ENCODE assay signal across 2 cellular contexts in the genomic region with DNA sequence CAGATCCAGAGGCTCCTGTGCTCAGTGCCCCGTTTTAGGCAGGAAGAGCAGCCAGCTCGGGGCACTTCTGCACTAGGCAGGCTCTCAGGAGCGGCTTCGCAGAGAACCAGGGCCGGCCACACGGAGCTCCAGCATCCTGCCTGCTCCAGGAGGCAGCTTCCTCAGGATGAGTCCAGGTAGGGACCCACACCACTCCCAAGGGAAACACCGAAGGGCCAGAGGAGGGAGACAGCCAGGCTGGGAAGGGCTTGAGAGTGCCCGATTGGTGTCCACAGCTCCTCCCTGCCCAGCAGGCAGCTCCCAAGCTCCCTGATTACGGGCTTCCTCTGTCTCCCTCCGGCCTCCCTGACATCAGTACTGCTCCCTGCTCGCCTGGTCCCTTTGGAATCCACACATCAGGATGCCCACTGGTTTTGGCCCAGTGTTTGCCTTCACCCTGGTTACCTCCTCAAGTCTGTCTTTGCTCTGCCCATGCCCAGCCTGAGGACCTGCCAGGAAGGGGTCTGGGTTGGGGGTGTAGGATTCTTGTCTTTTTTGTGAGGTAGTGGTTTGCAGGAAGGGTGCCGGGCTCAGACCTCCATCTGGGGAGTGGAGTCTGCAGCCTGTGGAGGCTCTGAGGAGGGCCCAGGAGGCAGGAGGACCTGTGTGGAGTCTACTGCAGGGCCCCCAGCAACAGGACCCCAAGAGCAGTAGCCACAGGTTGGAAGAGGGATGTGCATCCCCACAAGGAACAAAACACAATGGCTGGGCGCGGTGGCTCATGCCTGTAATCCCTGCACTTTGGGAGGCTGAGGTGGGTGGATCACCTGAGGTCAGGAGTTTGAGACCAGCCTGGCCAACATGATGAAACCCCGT.
TF ChIP-seq lines count a peak whose summit lies in the region.

No MANE protein-coding gene starts in this region.

TF ChIP-seq in HEK293, 187 proteins besides CTCF, POLR2A, EP300 and RAD21 (continues in another document):
- TF ChIP-seq ZNF416 (tag by site-specific recombination; IDR thresholded peaks at IDR 0.05) (no peak), HOXD13 (CRISPR knock-in tag; IDR thresholded peaks at IDR 0.05; ENCODE audit: borderline replicate concordance) (no peak), ZNF423 (tag by site-specific recombination; IDR thresholded peaks at IDR 0.05) (no peak), HOXC10 (CRISPR knock-in tag; IDR thresholded peaks at IDR 0.05) (no peak), ZBTB17 (tag by site-specific recombination; IDR thresholded peaks at IDR 0.05) (0 out of 2 replicates have a peak, but pooled peaks have one; percentile 20), ZNF560 (tag by site-specific recombination; IDR thresholded peaks at IDR 0.05; ENCODE audit: borderline replicate concordance) (no peak), SCRT2 (tag by site-specific recombination; IDR thresholded peaks at IDR 0.05) (peak; percentile 38; the same call in 1 of the 2 replicates), MZF1 (tag by site-specific recombination; IDR thresholded peaks at IDR 0.05; ENCODE audit: borderline replicate concordance) (no peak), GLIS1 (tag by site-specific recombination; IDR thresholded peaks at IDR 0.05) (peak; percentile 19; the same call in 1 of the 2 replicates), BCL11A (tag by site-specific recombination; IDR thresholded peaks at IDR 0.05; ENCODE audit: low read depth) (no peak), ZSCAN30 (tag by site-specific recombination; IDR thresholded peaks at IDR 0.05) (no peak), ZNF221 (tag by site-specific recombination; IDR thresholded peaks at IDR 0.05; ENCODE audit: borderline replicate concordance) (no peak), MYNN (tag by site-specific recombination; IDR thresholded peaks at IDR 0.05; ENCODE audit: borderline replicate concordance) (no peak), ZNF138 (tag by site-specific recombination; IDR thresholded peaks at IDR 0.05; ENCODE audit: borderline replicate concordance) (no peak), ZNF530 (tag by site-specific recombination; IDR thresholded peaks at IDR 0.05; ENCODE audit: low read depth) (no peak), ZNF670 (tag by site-specific recombination; IDR thresholded peaks at IDR 0.05; ENCODE audit: low read depth) (no peak)
- TF ChIP-seq, protein P1, sequence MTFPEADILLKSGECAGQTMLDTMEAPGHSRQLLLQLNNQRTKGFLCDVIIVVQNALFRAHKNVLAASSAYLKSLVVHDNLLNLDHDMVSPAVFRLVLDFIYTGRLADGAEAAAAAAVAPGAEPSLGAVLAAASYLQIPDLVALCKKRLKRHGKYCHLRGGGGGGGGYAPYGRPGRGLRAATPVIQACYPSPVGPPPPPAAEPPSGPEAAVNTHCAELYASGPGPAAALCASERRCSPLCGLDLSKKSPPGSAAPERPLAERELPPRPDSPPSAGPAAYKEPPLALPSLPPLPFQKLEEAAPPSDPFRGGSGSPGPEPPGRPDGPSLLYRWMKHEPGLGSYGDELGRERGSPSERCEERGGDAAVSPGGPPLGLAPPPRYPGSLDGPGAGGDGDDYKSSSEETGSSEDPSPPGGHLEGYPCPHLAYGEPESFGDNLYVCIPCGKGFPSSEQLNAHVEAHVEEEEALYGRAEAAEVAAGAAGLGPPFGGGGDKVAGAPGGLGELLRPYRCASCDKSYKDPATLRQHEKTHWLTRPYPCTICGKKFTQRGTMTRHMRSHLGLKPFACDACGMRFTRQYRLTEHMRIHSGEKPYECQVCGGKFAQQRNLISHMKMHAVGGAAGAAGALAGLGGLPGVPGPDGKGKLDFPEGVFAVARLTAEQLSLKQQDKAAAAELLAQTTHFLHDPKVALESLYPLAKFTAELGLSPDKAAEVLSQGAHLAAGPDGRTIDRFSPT (tag by site-specific recombination; IDR thresholded peaks at IDR 0.05): no peak
- TF ChIP-seq, protein P2, sequence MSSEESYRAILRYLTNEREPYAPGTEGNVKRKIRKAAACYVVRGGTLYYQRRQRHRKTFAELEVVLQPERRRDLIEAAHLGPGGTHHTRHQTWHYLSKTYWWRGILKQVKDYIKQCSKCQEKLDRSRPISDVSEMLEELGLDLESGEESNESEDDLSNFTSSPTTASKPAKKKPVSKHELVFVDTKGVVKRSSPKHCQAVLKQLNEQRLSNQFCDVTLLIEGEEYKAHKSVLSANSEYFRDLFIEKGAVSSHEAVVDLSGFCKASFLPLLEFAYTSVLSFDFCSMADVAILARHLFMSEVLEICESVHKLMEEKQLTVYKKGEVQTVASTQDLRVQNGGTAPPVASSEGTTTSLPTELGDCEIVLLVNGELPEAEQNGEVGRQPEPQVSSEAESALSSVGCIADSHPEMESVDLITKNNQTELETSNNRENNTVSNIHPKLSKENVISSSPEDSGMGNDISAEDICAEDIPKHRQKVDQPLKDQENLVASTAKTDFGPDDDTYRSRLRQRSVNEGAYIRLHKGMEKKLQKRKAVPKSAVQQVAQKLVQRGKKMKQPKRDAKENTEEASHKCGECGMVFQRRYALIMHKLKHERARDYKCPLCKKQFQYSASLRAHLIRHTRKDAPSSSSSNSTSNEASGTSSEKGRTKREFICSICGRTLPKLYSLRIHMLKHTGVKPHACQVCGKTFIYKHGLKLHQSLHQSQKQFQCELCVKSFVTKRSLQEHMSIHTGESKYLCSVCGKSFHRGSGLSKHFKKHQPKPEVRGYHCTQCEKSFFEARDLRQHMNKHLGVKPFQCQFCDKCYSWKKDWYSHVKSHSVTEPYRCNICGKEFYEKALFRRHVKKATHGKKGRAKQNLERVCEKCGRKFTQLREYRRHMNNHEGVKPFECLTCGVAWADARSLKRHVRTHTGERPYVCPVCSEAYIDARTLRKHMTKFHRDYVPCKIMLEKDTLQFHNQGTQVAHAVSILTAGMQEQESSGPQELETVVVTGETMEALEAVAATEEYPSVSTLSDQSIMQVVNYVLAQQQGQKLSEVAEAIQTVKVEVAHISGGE (tag by site-specific recombination; conservative IDR thresholded peaks at IDR 0.05; ENCODE audit: low read depth): no peak
- TF ChIP-seq, protein P3, sequence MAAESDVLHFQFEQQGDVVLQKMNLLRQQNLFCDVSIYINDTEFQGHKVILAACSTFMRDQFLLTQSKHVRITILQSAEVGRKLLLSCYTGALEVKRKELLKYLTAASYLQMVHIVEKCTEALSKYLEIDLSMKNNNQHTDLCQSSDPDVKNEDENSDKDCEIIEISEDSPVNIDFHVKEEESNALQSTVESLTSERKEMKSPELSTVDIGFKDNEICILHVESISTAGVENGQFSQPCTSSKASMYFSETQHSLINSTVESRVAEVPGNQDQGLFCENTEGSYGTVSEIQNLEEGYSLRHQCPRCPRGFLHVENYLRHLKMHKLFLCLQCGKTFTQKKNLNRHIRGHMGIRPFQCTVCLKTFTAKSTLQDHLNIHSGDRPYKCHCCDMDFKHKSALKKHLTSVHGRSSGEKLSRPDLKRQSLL (tag by site-specific recombination; IDR thresholded peaks at IDR 0.05): peak; percentile 58

TF ChIP-seq in K562, 482 proteins besides CTCF, POLR2A, EP300 and RAD21 (continues in another document):
- TF ChIP-seq, protein P4, sequence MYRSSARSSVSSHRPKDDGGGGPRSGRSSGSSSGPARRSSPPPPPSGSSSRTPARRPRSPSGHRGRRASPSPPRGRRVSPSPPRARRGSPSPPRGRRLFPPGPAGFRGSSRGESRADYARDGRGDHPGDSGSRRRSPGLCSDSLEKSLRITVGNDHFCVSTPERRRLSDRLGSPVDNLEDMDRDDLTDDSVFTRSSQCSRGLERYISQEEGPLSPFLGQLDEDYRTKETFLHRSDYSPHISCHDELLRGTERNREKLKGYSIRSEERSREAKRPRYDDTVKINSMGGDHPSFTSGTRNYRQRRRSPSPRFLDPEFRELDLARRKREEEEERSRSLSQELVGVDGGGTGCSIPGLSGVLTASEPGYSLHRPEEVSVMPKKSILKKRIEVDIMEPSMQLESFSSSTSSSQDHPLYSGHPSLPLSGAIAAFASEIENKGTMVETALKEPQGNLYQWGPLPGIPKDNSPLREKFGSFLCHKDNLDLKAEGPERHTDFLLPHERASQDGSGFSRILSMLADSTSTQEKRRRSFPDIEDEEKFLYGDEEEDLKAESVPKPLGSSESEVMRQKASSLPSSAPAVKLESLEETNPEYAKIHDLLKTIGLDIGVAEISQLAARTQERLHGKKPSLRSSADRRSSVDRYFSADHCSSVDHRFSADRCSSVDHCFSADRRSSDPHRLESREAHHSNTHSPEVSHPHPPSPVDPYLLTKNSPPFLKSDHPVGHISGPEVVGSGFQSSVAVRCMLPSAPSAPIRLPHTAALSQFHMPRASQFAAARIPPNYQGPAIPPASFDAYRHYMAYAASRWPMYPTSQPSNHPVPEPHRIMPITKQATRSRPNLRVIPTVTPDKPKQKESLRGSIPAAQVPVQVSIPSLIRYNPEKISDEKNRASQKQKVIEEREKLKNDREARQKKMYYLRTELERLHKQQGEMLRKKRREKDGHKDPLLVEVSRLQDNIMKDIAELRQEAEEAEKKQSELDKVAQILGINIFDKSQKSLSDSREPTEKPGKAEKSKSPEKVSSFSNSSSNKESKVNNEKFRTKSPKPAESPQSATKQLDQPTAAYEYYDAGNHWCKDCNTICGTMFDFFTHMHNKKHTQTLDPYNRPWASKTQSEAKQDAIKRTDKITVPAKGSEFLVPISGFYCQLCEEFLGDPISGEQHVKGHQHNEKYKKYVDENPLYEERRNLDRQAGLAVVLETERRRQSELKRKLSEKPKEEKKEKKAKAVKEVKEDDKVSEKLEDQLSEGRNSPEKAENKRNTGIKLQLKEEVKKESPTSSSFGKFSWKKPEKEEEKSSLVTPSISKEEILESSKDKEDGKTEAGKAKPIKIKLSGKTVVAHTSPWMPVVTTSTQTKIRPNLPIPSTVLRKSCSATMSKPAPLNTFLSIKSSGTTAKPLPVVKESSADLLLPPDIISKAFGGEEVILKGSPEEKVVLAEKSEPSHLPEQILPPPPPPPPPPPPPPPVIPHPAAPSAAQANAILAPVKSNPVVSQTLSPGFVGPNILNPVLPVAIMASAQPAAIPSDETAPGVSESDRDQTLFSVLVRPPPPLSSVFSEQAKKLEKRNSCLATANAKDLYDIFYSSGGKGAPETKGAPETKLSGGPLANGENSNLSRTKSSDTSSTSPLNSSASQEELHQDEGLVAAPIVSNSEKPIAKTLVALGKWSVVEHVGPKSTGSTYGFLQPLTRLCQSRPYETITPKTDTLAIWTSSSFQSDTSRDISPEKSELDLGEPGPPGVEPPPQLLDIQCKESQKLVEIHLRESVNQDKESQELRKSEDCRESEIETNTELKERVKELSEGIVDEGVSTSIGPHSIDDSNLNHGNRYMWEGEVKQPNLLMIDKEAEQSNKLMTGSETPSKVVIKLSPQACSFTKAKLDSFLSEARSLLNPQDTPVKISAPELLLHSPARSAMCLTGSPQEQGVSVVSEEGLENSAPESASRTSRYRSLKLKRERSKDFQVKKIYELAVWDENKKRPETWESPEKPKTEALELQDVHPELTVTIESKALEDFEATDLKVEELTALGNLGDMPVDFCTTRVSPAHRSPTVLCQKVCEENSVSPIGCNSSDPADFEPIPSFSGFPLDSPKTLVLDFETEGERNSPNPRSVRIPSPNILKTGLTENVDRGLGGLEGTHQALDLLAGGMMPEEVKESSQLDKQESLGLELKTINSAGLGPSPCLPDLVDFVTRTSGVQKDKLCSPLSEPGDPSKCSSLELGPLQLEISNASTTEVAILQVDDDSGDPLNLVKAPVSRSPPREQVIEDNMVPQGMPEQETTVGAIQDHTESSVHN (IDR thresholded peaks at IDR 0.05; ENCODE audit: borderline replicate concordance in 1 of 2, low read depth in 1 of 2): no peak
- TF ChIP-seq POLR2AphosphoS2 (IDR thresholded peaks at IDR 0.05; ENCODE audit: low read length) (no peak), ZNF717 (CRISPR knock-in tag; IDR thresholded peaks at IDR 0.05) (no peak), HMG20A (CRISPR knock-in tag; conservative IDR thresholded peaks at IDR 0.05) (no peak), MEF2D (tag; conservative IDR thresholded peaks at IDR 0.05; ENCODE audit: low read depth) (0 out of 2 replicates have a peak, but pooled peaks have one; percentile 36), CBX8 (IDR thresholded peaks at IDR 0.05; ENCODE audit: borderline replicate concordance, extremely low read depth, low read depth, low read length, poor library complexity, severe bottlenecking) (no peak), ZNF124 (CRISPR knock-in tag; IDR thresholded peaks at IDR 0.05) (no peak), NFATC3 (IDR thresholded peaks at IDR 0.05) (no peak), NFIX (CRISPR knock-in tag; IDR thresholded peaks at IDR 0.05; ENCODE audit: low read depth) (no peak), RBFOX2 (IDR thresholded peaks at IDR 0.05; ENCODE audit: low read depth, low read length) (peak; percentile 68; the same call in 1 of the 2 replicates), E2F3 (CRISPR knock-in tag; IDR thresholded peaks at IDR 0.05) (no peak)
- TF ChIP-seq, protein P5, sequence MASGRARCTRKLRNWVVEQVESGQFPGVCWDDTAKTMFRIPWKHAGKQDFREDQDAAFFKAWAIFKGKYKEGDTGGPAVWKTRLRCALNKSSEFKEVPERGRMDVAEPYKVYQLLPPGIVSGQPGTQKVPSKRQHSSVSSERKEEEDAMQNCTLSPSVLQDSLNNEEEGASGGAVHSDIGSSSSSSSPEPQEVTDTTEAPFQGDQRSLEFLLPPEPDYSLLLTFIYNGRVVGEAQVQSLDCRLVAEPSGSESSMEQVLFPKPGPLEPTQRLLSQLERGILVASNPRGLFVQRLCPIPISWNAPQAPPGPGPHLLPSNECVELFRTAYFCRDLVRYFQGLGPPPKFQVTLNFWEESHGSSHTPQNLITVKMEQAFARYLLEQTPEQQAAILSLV (tag; IDR thresholded peaks at IDR 0.05): no peak
- TF ChIP-seq, protein P6, sequence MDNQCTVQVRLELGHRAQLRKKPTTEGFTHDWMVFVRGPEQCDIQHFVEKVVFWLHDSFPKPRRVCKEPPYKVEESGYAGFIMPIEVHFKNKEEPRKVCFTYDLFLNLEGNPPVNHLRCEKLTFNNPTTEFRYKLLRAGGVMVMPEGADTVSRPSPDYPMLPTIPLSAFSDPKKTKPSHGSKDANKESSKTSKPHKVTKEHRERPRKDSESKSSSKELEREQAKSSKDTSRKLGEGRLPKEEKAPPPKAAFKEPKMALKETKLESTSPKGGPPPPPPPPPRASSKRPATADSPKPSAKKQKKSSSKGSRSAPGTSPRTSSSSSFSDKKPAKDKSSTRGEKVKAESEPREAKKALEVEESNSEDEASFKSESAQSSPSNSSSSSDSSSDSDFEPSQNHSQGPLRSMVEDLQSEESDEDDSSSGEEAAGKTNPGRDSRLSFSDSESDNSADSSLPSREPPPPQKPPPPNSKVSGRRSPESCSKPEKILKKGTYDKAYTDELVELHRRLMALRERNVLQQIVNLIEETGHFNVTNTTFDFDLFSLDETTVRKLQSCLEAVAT (IDR thresholded peaks at IDR 0.05): no peak
- TF ChIP-seq, protein P7, sequence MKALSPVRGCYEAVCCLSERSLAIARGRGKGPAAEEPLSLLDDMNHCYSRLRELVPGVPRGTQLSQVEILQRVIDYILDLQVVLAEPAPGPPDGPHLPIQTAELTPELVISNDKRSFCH (CRISPR knock-in tag; IDR thresholded peaks at IDR 0.05): no peak
- TF ChIP-seq, protein P7 (tag; IDR thresholded peaks at IDR 0.05): no peak
